ENCODE assay signal across 22 cellular contexts in the genomic region with DNA sequence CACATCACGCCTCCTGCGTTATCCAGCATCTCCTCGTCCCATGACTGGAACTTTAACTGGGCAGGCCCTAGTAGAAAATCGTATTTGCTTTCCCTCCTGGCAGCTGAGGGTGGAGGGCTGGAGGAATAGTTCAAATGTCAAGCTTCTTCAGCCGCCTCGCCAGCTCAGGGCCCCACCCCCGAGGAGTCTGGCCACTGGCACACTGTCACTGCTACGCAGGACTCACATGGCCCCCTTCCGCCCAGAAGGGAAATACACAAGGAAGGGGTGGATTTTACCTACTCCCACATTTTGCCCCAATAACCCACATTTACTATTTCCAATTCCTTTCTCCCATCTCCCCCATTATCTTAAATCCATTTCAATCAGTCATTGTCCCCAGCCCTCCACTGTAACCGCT. TPM values are rescaled to one million over a fixed set of nuclear protein-coding genes. Genes with fewer than 3 reads are reported as not detected.
"Had no signal": no experiment of that assay in that cellular context is flagged by ENCODE, and none has a peak within 500 bp of the region (broad histone marks: within the 10 kb centered on the region; RNA-seq: fewer than 3 reads in every experiment).

No MANE protein-coding gene starts in this region.

- H3K36me3 Mint-ChIP-seq: activated naive CD8-positive, alpha-beta T cell treated with anti-CD3 and anti-CD28 coated beads for 36 hours had no signal

- H3K4me3 ChIP-seq: esophagus squamous epithelium, gastroesophageal sphincter, spleen, thoracic aorta, vagina had no signal

- H3K9me3 Mint-ChIP-seq: activated naive CD8-positive, alpha-beta T cell treated with anti-CD3 and anti-CD28 coated beads for 36 hours; activated T-helper 2 cell treated with anti-CD3 and anti-CD28 coated beads, Interferon-gamma antibody, Interleukin-2, Interleukin-4, amounts not matched to agents 10 μg/mL and 5 μg/mL and 100 μg/mL, durations not matched to agents 14 hours and 24 hours and 36 hours; type B pancreatic cell had no signal

- ATAC-seq: activated CD4-positive, CD25-positive, alpha-beta regulatory T cell treated with anti-CD3 and anti-CD28 coated beads, Interleukin-2, amount 50 U/mL, for 24 hours; activated T-cell treated with anti-CD3 and anti-CD28 coated beads, Interleukin-2, amount 50 U/mL, for 4 hours; gastroesophageal sphincter; left ventricle myocardium superior had no signal

- H3K27ac Mint-ChIP-seq: activated naive CD8-positive, alpha-beta T cell treated with anti-CD3 and anti-CD28 coated beads for 36 hours; activated T-helper 2 cell treated with anti-CD3 and anti-CD28 coated beads, Interferon-gamma antibody, Interleukin-2, Interleukin-4, amounts not matched to agents 10 μg/mL and 5 μg/mL and 100 μg/mL, durations not matched to agents 14 hours and 24 hours and 36 hours; type B pancreatic cell had no signal

- H3K27me3 ChIP-seq: vagina had no signal

- DNase-seq: activated CD8-positive, alpha-beta memory T cell treated with anti-CD3 and anti-CD28 coated beads, Interleukin-2, amount 50 U/mL, for 48 hours; activated naive CD4-positive, alpha-beta T cell treated with Interleukin-2 at 50 U/mL for 16 hours; activated naive CD8-positive, alpha-beta T cell treated with anti-CD3 and anti-CD28 coated beads for 36 hours; activated T-cell treated with anti-CD3 and anti-CD28 coated beads, Interleukin-2, amount 50 U/mL, for 4 hours; central memory CD4-positive, alpha-beta T cell; dermis blood vessel endothelial cell; effector memory CD4-positive, alpha-beta T cell; esophagus squamous epithelium; head of caudate nucleus; left ventricle myocardium superior; retina; spleen; stimulated activated CD4-positive, alpha-beta T cell treated with anti-CD3 and anti-CD28 coated beads, Interleukin-4, amount 100 ng/mL, for 24 hours; stimulated activated naive CD4-positive, alpha-beta T cell treated with Interleukin-2 at 50 U/mL for 16 hours had no signal

- H3K4me3 Mint-ChIP-seq: activated naive CD8-positive, alpha-beta T cell treated with anti-CD3 and anti-CD28 coated beads for 36 hours; activated T-cell treated with anti-CD3 and anti-CD28 coated beads, Interleukin-2, amount 50 U/mL, for 4 hours; type B pancreatic cell had no signal

- H3K4me1 ChIP-seq: esophagus squamous epithelium, gastroesophageal sphincter, spleen, vagina had no signal

- H3K27ac ChIP-seq: esophagus squamous epithelium, gastroesophageal sphincter, spleen, thoracic aorta, vagina had no signal

- H3K9me3 ChIP-seq: esophagus squamous epithelium, gastroesophageal sphincter, spleen, thoracic aorta, vagina had no signal

- H3K4me1 Mint-ChIP-seq: activated naive CD8-positive, alpha-beta T cell treated with anti-CD3 and anti-CD28 coated beads for 36 hours had no signal

- H3K36me3 ChIP-seq: esophagus squamous epithelium, gastroesophageal sphincter, spleen, thoracic aorta, vagina had no signal

RNA-seq across cellular contexts. Expression of gene SLC6A13, which starts 8.6 kb away (rescaled TPM):
- total RNA-seq: esophagus squamous epithelium, gastroesophageal sphincter, posterior vena cava, vagina had no signal

RNA-seq across cellular contexts. Expression of gene SLC6A12, which starts 40.1 kb away (rescaled TPM):
- total RNA-seq: activated naive CD8-positive, alpha-beta T cell treated with anti-CD3 and anti-CD28 coated beads for 36 hours; T-helper 2 cell treated with Interferon-gamma antibody and Interleukin-4, amounts not matched to agents 100 ng/mL and 5 ng/mL, for 36 hours; vagina had no signal
